In genomic region chr11:86186420-86186819, GRCh38 we compare ENCODE assay signal across 2 cellular contexts.
TF ChIP-seq lines count a peak whose summit lies in the region.

No MANE protein-coding gene starts in this region.

TF ChIP-seq in K562, 482 proteins besides CTCF, POLR2A, EP300 and RAD21 (continued from another document):
- TF ChIP-seq ZNF395 (CRISPR knock-in tag; IDR thresholded peaks at IDR 0.05) (peak; percentile 32; the same call in 1 of the 2 replicates), RBBP5 (IDR thresholded peaks at IDR 0.05; ENCODE audit: borderline replicate concordance, insufficient read depth, low read length, poor library complexity, severe bottlenecking) (peak; percentile 43), CREB3 (tag; conservative IDR thresholded peaks at IDR 0.05; ENCODE audit: low read depth) (0 out of 2 replicates have a peak, but pooled peaks have one; percentile 58)

TF ChIP-seq in SK-N-SH, 30 proteins besides CTCF, POLR2A, EP300 and RAD21 (continued from another document):
- TF ChIP-seq CHD2 (IDR thresholded peaks at IDR 0.05; ENCODE audit: low read length, partially characterized antibody) (no peak), ZBTB33 (IDR thresholded peaks at IDR 0.05; ENCODE audit: borderline replicate concordance, low read depth) (no peak), TAF1 (IDR thresholded peaks at IDR 0.05; ENCODE audit: borderline replicate concordance, low read depth, low read length) (no peak), RFX5 (IDR thresholded peaks at IDR 0.05; ENCODE audit: low read length) (no peak), NFIC (IDR thresholded peaks at IDR 0.05; ENCODE audit: borderline replicate concordance) (no peak), REST (IDR thresholded peaks at IDR 0.05; ENCODE audit: low read depth, low read length) (no peak), USF2 (IDR thresholded peaks at IDR 0.05; ENCODE audit: borderline replicate concordance, low read depth, low read length) (no peak), ELF1 (IDR thresholded peaks at IDR 0.05) (no peak), RCOR1 (IDR thresholded peaks at IDR 0.05; ENCODE audit: low read length) (no peak), FOXJ3 (CRISPR knock-in tag; IDR thresholded peaks at IDR 0.05) (no peak)
